1 cellular context compared by ENCODE assay signal in the genomic region with DNA sequence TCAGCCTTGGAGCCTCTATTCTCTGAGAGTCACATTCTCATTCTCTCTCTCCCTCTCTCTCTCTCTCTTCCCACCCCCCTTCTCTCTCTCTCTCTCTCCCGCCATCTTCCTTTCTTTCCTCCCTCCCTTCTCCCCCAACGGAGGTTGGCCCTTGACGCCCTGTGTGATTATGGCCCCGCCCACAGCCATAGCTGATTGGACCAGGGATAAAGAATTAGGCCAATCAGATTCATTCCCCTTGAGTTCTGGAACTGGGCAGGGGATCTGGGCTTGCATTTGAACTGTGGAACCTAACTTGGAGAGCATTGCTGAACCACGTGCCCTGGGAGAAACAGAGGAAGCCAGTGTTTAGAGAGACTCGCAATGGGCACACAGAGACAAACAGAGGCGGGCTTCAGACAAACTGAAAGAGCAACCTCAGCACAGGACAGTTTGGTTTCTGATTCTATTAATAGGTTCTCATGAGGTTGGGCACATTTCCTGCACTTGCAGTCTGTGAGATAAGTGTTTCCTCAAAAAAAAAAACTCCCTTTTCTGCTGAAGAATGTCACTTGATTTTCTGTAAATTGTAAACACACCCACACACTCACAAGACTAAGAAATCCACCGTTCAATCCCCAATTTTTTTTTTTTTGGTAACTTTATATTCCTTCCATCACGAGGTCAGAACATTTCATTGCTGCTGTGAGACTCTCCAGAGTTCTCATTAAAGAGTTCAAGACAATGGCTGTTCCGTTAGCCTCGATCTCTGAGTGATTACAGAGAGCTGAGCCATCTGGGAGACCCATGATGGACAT.
TF ChIP-seq lines count a peak whose summit lies in the region.

No MANE protein-coding gene starts in this region.

TF ChIP-seq in GM12878, 131 proteins besides CTCF, POLR2A, EP300 and RAD21 (continued from another document and continues in another):
- TF ChIP-seq TCF7 (IDR thresholded peaks at IDR 0.05; ENCODE audit: borderline replicate concordance) (no peak), DPF2 (IDR thresholded peaks at IDR 0.05) (no peak), SMARCA5 (IDR thresholded peaks at IDR 0.05) (0 out of 2 replicates have a peak, but pooled peaks have one; percentile 0), STAT3 (IDR thresholded peaks at IDR 0.05; ENCODE audit: low read depth, low read length) (peak; percentile 19; the same call in 1 of the 2 replicates), KAT2A (conservative IDR thresholded peaks at IDR 0.05; ENCODE audit: control insufficient read depth, low read depth, low read length) (no peak), TCF12 (IDR thresholded peaks at IDR 0.05; ENCODE audit: low read depth, low read length) (no peak), TAF1 (IDR thresholded peaks at IDR 0.05; ENCODE audit: borderline replicate concordance, low read depth, low read length) (0 out of 2 replicates have a peak, but pooled peaks have one; percentile 28), CBFB (IDR thresholded peaks at IDR 0.05; ENCODE audit: low read depth) (no peak; the same call in 1 of the 2 replicates), RCOR1 (conservative IDR thresholded peaks at IDR 0.05; ENCODE audit: low read depth, low read length) (no peak), SREBF2 (IDR thresholded peaks at IDR 0.05; ENCODE audit: low read length) (no peak), CEBPB (IDR thresholded peaks at IDR 0.05; ENCODE audit: borderline replicate concordance in 1 of 2, low read depth in 2 of 2, low read length in 2 of 2) (no peak), PML (IDR thresholded peaks at IDR 0.05; ENCODE audit: low read length) (peak; percentile 64; the same call in 1 of the 2 replicates), IKZF2 (IDR thresholded peaks at IDR 0.05) (peak; percentile 50 to 67; a peak in 3 of 4 replicates), NFIC (IDR thresholded peaks at IDR 0.05; ENCODE audit: low read depth, low read length) (peak; percentile 78), ZNF24 (IDR thresholded peaks at IDR 0.05) (no peak), RFX5 (IDR thresholded peaks at IDR 0.05; ENCODE audit: low read depth, low read length) (peak; percentile 86), HDAC6 (IDR thresholded peaks at IDR 0.05; ENCODE audit: unreplicated experiment) (no peak), SUPT20H (IDR thresholded peaks at IDR 0.05; ENCODE audit: borderline replicate concordance, control insufficient read depth, low read depth, low read length) (no peak), ZBED1 (IDR thresholded peaks at IDR 0.05; ENCODE audit: borderline replicate concordance) (peak; percentile 58; the same call in 1 of the 2 replicates), NRF1 (conservative IDR thresholded peaks at IDR 0.05; ENCODE audit: low read depth, low read length) (no peak), ZSCAN29 (IDR thresholded peaks at IDR 0.05) (no peak), ETV6 (conservative IDR thresholded peaks at IDR 0.05 in 1 of 2, IDR thresholded peaks at IDR 0.05 in 1 of 2; ENCODE audit: borderline replicate concordance in 1 of 2, low read depth in 1 of 2) (peak in 1 of 2 experiments; percentile 87; a peak in 2 of 4 replicates), CBX3 (IDR thresholded peaks at IDR 0.05; ENCODE audit: borderline replicate concordance, low read depth) (no peak), FOXM1 (IDR thresholded peaks at IDR 0.05; ENCODE audit: low read depth, low read length) (peak; percentile 73; the same call in 1 of the 2 replicates), GABPA (IDR thresholded peaks at IDR 0.05; ENCODE audit: low read depth) (0 out of 2 replicates have a peak, but pooled peaks have one; percentile 30), MXI1 (IDR thresholded peaks at IDR 0.05; ENCODE audit: low read depth, low read length) (peak; percentile 92), CREB1 (IDR thresholded peaks at IDR 0.05; ENCODE audit: low read depth) (no peak), SIX5 (IDR thresholded peaks at IDR 0.05; ENCODE audit: low read depth, low read length, severe bottlenecking) (no peak), ATF7 (IDR thresholded peaks at IDR 0.05; ENCODE audit: low read depth) (peak; percentile 85), BHLHE40 (IDR thresholded peaks at IDR 0.05; ENCODE audit: borderline replicate concordance in 1 of 2, low read depth in 2 of 2, low read length in 1 of 2) (peak; percentile 87 to 94), NR2F1 (conservative IDR thresholded peaks at IDR 0.05) (no peak), PAX5 (IDR thresholded peaks at IDR 0.05; ENCODE audit: borderline replicate concordance, low read depth, low read length) (no peak), HDGF (IDR thresholded peaks at IDR 0.05) (0 out of 2 replicates have a peak, but pooled peaks have one; percentile 82)
- TF ChIP-seq, protein P1, sequence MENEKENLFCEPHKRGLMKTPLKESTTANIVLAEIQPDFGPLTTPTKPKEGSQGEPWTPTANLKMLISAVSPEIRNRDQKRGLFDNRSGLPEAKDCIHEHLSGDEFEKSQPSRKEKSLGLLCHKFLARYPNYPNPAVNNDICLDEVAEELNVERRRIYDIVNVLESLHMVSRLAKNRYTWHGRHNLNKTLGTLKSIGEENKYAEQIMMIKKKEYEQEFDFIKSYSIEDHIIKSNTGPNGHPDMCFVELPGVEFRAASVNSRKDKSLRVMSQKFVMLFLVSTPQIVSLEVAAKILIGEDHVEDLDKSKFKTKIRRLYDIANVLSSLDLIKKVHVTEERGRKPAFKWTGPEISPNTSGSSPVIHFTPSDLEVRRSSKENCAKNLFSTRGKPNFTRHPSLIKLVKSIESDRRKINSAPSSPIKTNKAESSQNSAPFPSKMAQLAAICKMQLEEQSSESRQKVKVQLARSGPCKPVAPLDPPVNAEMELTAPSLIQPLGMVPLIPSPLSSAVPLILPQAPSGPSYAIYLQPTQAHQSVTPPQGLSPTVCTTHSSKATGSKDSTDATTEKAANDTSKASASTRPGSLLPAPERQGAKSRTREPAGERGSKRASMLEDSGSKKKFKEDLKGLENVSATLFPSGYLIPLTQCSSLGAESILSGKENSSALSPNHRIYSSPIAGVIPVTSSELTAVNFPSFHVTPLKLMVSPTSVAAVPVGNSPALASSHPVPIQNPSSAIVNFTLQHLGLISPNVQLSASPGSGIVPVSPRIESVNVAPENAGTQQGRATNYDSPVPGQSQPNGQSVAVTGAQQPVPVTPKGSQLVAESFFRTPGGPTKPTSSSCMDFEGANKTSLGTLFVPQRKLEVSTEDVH (IDR thresholded peaks at IDR 0.05; ENCODE audit: low read depth, partially characterized antibody), result no peak
- TF ChIP-seq, protein P2, sequence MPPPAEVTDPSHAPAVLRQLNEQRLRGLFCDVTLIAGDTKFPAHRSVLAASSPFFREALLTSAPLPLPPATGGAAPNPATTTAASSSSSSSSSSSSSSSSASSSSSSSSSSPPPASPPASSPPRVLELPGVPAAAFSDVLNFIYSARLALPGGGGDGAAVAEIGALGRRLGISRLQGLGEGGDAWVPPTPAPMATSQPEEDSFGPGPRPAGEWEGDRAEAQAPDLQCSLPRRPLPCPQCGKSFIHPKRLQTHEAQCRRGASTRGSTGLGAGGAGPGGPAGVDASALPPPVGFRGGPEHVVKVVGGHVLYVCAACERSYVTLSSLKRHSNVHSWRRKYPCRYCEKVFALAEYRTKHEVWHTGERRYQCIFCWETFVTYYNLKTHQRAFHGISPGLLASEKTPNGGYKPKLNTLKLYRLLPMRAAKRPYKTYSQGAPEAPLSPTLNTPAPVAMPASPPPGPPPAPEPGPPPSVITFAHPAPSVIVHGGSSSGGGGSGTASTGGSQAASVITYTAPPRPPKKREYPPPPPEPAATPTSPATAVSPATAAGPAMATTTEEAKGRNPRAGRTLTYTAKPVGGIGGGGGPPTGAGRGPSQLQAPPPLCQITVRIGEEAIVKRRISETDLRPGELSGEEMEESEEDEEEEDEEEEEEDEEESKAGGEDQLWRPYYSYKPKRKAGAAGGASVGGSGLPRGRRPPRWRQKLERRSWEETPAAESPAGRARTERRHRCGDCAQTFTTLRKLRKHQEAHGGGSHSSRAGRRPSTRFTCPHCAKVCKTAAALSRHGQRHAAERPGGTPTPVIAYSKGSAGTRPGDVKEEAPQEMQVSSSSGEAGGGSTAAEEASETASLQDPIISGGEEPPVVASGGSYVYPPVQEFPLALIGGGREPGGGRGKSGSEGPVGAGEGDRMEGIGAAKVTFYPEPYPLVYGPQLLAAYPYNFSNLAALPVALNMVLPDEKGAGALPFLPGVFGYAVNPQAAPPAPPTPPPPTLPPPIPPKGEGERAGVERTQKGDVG (CRISPR knock-in tag; IDR thresholded peaks at IDR 0.05), result no peak
- TF ChIP-seq, protein P3, sequence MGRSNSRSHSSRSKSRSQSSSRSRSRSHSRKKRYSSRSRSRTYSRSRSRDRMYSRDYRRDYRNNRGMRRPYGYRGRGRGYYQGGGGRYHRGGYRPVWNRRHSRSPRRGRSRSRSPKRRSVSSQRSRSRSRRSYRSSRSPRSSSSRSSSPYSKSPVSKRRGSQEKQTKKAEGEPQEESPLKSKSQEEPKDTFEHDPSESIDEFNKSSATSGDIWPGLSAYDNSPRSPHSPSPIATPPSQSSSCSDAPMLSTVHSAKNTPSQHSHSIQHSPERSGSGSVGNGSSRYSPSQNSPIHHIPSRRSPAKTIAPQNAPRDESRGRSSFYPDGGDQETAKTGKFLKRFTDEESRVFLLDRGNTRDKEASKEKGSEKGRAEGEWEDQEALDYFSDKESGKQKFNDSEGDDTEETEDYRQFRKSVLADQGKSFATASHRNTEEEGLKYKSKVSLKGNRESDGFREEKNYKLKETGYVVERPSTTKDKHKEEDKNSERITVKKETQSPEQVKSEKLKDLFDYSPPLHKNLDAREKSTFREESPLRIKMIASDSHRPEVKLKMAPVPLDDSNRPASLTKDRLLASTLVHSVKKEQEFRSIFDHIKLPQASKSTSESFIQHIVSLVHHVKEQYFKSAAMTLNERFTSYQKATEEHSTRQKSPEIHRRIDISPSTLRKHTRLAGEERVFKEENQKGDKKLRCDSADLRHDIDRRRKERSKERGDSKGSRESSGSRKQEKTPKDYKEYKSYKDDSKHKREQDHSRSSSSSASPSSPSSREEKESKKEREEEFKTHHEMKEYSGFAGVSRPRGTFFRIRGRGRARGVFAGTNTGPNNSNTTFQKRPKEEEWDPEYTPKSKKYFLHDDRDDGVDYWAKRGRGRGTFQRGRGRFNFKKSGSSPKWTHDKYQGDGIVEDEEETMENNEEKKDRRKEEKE (IDR thresholded peaks at IDR 0.05), result no peak
- TF ChIP-seq, protein P4, sequence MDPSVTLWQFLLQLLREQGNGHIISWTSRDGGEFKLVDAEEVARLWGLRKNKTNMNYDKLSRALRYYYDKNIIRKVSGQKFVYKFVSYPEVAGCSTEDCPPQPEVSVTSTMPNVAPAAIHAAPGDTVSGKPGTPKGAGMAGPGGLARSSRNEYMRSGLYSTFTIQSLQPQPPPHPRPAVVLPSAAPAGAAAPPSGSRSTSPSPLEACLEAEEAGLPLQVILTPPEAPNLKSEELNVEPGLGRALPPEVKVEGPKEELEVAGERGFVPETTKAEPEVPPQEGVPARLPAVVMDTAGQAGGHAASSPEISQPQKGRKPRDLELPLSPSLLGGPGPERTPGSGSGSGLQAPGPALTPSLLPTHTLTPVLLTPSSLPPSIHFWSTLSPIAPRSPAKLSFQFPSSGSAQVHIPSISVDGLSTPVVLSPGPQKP (IDR thresholded peaks at IDR 0.05; ENCODE audit: low read depth, low read length), result no peak
- TF ChIP-seq, protein P5, sequence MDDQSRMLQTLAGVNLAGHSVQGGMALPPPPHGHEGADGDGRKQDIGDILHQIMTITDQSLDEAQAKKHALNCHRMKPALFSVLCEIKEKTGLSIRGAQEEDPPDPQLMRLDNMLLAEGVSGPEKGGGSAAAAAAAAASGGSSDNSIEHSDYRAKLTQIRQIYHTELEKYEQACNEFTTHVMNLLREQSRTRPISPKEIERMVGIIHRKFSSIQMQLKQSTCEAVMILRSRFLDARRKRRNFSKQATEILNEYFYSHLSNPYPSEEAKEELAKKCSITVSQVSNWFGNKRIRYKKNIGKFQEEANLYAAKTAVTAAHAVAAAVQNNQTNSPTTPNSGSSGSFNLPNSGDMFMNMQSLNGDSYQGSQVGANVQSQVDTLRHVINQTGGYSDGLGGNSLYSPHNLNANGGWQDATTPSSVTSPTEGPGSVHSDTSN (IDR thresholded peaks at IDR 0.05; ENCODE audit: insufficient replicate concordance, low read depth, low read length), result no peak
- TF ChIP-seq, protein P6, sequence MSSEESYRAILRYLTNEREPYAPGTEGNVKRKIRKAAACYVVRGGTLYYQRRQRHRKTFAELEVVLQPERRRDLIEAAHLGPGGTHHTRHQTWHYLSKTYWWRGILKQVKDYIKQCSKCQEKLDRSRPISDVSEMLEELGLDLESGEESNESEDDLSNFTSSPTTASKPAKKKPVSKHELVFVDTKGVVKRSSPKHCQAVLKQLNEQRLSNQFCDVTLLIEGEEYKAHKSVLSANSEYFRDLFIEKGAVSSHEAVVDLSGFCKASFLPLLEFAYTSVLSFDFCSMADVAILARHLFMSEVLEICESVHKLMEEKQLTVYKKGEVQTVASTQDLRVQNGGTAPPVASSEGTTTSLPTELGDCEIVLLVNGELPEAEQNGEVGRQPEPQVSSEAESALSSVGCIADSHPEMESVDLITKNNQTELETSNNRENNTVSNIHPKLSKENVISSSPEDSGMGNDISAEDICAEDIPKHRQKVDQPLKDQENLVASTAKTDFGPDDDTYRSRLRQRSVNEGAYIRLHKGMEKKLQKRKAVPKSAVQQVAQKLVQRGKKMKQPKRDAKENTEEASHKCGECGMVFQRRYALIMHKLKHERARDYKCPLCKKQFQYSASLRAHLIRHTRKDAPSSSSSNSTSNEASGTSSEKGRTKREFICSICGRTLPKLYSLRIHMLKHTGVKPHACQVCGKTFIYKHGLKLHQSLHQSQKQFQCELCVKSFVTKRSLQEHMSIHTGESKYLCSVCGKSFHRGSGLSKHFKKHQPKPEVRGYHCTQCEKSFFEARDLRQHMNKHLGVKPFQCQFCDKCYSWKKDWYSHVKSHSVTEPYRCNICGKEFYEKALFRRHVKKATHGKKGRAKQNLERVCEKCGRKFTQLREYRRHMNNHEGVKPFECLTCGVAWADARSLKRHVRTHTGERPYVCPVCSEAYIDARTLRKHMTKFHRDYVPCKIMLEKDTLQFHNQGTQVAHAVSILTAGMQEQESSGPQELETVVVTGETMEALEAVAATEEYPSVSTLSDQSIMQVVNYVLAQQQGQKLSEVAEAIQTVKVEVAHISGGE (CRISPR knock-in tag; IDR thresholded peaks at IDR 0.05), result no peak
- TF ChIP-seq, protein P7, sequence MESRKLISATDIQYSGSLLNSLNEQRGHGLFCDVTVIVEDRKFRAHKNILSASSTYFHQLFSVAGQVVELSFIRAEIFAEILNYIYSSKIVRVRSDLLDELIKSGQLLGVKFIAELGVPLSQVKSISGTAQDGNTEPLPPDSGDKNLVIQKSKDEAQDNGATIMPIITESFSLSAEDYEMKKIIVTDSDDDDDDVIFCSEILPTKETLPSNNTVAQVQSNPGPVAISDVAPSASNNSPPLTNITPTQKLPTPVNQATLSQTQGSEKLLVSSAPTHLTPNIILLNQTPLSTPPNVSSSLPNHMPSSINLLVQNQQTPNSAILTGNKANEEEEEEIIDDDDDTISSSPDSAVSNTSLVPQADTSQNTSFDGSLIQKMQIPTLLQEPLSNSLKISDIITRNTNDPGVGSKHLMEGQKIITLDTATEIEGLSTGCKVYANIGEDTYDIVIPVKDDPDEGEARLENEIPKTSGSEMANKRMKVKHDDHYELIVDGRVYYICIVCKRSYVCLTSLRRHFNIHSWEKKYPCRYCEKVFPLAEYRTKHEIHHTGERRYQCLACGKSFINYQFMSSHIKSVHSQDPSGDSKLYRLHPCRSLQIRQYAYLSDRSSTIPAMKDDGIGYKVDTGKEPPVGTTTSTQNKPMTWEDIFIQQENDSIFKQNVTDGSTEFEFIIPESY (IDR thresholded peaks at IDR 0.05), result no peak
- TF ChIP-seq, protein P8, sequence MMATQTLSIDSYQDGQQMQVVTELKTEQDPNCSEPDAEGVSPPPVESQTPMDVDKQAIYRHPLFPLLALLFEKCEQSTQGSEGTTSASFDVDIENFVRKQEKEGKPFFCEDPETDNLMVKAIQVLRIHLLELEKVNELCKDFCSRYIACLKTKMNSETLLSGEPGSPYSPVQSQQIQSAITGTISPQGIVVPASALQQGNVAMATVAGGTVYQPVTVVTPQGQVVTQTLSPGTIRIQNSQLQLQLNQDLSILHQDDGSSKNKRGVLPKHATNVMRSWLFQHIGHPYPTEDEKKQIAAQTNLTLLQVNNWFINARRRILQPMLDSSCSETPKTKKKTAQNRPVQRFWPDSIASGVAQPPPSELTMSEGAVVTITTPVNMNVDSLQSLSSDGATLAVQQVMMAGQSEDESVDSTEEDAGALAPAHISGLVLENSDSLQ (IDR thresholded peaks at IDR 0.05), result peak; percentile 71
